ENCODE assay signal across 8 cellular contexts in the genomic region with DNA sequence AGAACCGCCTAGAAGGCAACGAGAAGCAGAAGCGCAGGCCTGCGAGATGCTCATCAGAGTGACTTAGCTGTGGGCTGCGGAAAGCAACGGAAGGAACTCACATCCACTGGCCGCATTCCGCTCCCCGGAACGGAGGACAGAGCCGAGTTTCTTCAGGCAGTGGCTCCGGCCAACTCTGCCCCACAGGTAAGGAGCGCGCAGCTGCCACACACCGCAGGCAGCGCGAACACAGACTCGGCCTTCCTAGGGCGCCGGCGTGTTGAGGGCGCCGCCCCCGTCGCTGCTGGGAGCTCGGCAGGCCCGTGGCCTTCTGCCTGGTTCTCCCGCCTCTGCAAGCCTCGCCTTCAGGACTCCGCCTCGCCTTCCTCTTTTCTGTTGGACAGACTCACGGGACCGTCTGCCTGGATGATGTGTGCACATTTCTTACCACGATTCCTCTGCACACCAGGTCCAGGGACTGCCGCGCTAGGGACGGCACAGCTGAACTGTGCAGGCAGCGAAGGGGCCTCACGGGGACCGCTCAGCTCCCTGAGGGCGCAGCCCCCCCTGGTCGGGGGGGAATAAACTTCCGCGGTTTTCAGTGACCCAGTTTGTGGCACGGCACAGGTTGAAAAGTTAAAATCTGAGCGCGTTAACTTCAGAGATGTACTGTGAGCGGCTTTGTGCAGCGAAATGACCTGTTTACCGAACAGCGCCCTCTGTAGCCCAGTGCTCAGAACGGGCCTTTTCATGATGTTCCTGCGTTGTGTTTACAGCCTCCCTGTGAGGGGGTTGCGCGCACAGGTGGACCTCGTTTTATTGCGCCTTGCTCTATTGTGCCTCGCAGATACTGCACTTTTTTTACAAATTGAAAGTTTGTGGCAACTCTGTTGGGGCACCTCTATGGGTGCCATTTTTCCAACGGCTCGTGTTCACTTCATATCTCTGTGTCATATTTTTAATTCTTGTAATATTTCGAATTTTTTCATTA. TPM values are rescaled to one million over a fixed set of nuclear protein-coding genes. Genes with fewer than 3 reads are reported as not detected.
DNase-seq lines count a peak whose midpoint lies in the region; ATAC-seq and TF ChIP-seq lines count a peak whose summit lies in the region.

No MANE protein-coding gene starts in this region.

- RAD21 ChIA-PET in HCT116 (lab: Charles Lee; ENCODE audit: low non-redundant PET in 1 of 2, low total read pairs in 2 of 2, uncharacterized antibody in 2 of 2, unreplicated experiment in 2 of 2) = interaction anchor here in 1 of 2 experiments (0.8 kb wide), 1 partner anchor 166 kb away, joined by 4 read pairs; no protein-coding TSS in a partner anchor

- peak; percentile 90 for ATAC-seq in HCT116
- ATAC-seq in activated naive CD4-positive, alpha-beta T cell treated with anti-CD3 and anti-CD28 coated beads, Interleukin-2, amount 50 U/mL, for 72 hours = peak; percentile 94 to 96
- ATAC-seq in omental fat pad (ENCODE audit: low FRiP score) = peak; percentile 96

- H3K36me3 ChIP-seq in HCT116 (ENCODE audit: control insufficient read depth in 1 of 2, insufficient read depth in 2 of 2, low read length in 2 of 2) (no peaks in the 10 kb centered on the region), SK-N-SH (replicated peaks in 1 of 2; ENCODE audit: control insufficient read depth in 1 of 2, insufficient read depth in 2 of 2, low read length in 1 of 2) (peaks cover 0 to 13% of the 10 kb centered on the region in 2 experiments), suprapubic skin (no peaks in the 10 kb centered on the region)

- H3K27ac Mint-ChIP-seq in activated naive CD4-positive, alpha-beta T cell treated with anti-CD3 and anti-CD28 coated beads, Interleukin-2, amount 50 U/mL, for 72 hours = peak overlapping the region; percentile 41 to 70

- peak; percentile 67 to 85 (median 85) for TF ChIP-seq CTCF in HCT116 (IDR thresholded peaks at IDR 0.05 in 2 of 3, conservative IDR thresholded peaks at IDR 0.05 in 1 of 3; ENCODE audit: borderline replicate concordance in 1 of 3, insufficient read depth in 1 of 3, low read depth in 2 of 3, low read length in 2 of 3)
- TF ChIP-seq CTCF in SK-N-SH (IDR thresholded peaks at IDR 0.05) = peak; percentile 88
- TF ChIP-seq CTCF in omental fat pad (IDR thresholded peaks at IDR 0.05) = peak in 1 of 3 donors; percentile 27
- TF ChIP-seq CTCF in suprapubic skin (IDR thresholded peaks at IDR 0.05) = peak; percentile 66 to 72

- CTCF ChIA-PET in HCT116 (lab: Charles Lee) = interaction anchor here (0.8 to 1.6 kb wide), 14 partner anchors 8 to 1019 kb away, joined by 3 to 11 read pairs (median 4); a partner anchor contains a TSS
- CTCF ChIA-PET in SK-N-SH (lab: Yijun Ruan, JAX) = interaction anchor here (0.7 to 5.0 kb wide), 44 partner anchors 9 to 261 kb away, joined by 3 to 67 read pairs (median 4); a partner anchor contains a TSS

- H3K27me3 ChIP-seq in HCT116 (ENCODE audit: insufficient read depth, low read length) (no peaks in the 10 kb centered on the region), SK-N-SH (ENCODE audit: insufficient read depth) (no peaks in the 10 kb centered on the region), suprapubic skin (peaks cover 2% of the 10 kb centered on the region)

- POLR2A ChIA-PET in HCT116 (lab: Charles Lee) = interaction anchor here (0.9 to 1.0 kb wide), 2 partner anchors 18 to 175 kb away, joined by 3 read pairs; no protein-coding TSS in a partner anchor
- POLR2A ChIA-PET in SK-N-SH (lab: Yijun Ruan, JAX) = no interaction called here

- BruUV-seq in HCT116 (replicated peaks; lab: Mats Ljungman, UMichigan) = no TSS peak

- H3K9me2 ChIP-seq in HCT116 (ENCODE audit: insufficient read depth) (no peaks in the 10 kb centered on the region), SK-N-SH (no peaks in the 10 kb centered on the region)

- intact Hi-C loops in HCT116 (cut with micrococcal nuclease) = no loop called here
- intact Hi-C loops in head of caudate nucleus (cut with DNase I) = no loop called here

- H3F3A ChIP-seq in SK-N-SH (replicated peaks; ENCODE audit: insufficient read depth) = peaks cover 9% of the 10 kb centered on the region

- peak overlapping the region; percentile 68 for H3K9ac ChIP-seq in HCT116 (ENCODE audit: low read length)
- H3K9ac ChIP-seq in SK-N-SH = peak overlapping the region; percentile 74

- 14% methylated on average over 32 of the region's 61 CpGs for WGBS in SK-N-SH (ENCODE audit: low lambda C conversion rate)
- 5% methylated on average over 45 of the region's 61 CpGs for WGBS in suprapubic skin

- DNase-seq in ELR (ENCODE audit: low read depth) = peak; percentile 84
- DNase-seq in HCT116 (ENCODE audit: low read depth, low spot score) = peak; percentile 62
- DNase-seq in MV-4-11 (lab: John Stamatoyannopoulos, UW) = peak; percentile 63
- peak; percentile 86 for DNase-seq in SK-N-SH
- DNase-seq in activated naive CD4-positive, alpha-beta T cell treated with anti-CD3 and anti-CD28 coated beads, Interleukin-2, amount 50 U/mL, for 72 hours (ENCODE audit: low spot score in 2 of 2) = peak; percentile 77 to 81
- peak; percentile 20 to 89 (median 70) for DNase-seq in head of caudate nucleus
- DNase-seq in omental fat pad (ENCODE audit: low spot score) = peak; percentile 52
- peak; percentile 84 to 90 for DNase-seq in suprapubic skin (ENCODE audit: low spot score in 2 of 2)

- TF ChIP-seq EP300 in SK-N-SH (IDR thresholded peaks at IDR 0.05; ENCODE audit: borderline replicate concordance in 1 of 2, low read depth in 1 of 2, low read length in 1 of 2) = no peak; a peak in 1 of 4 replicates
- no peak for TF ChIP-seq EP300 in suprapubic skin (IDR thresholded peaks at IDR 0.05)

- H4K20me1 ChIP-seq in HCT116 (ENCODE audit: insufficient read depth) (no peaks in the 10 kb centered on the region), SK-N-SH (ENCODE audit: insufficient read depth) (no peaks in the 10 kb centered on the region)

- peak; percentile 46 for TF ChIP-seq POLR2A in HCT116 (IDR thresholded peaks at IDR 0.05; ENCODE audit: borderline replicate concordance, extremely low read depth, insufficient read depth, insufficient read length)
- TF ChIP-seq POLR2A in suprapubic skin (IDR thresholded peaks at IDR 0.05) = peak in 1 of 2 donors; percentile 4

- H3K27ac ChIP-seq in HCT116 (ENCODE audit: low read depth, low read length) (peak overlapping the region; percentile 83), SK-N-SH (ENCODE audit: low read depth in 2 of 2, low read length in 1 of 2) (peak overlapping the region; percentile 77 to 91), suprapubic skin (peak overlapping the region; percentile 83)

- H2AFZ ChIP-seq in HCT116 (ENCODE audit: low read depth, low read length, poor library complexity, severe bottlenecking) (peak overlapping the region; percentile 99), SK-N-SH (ENCODE audit: low read depth) (peak overlapping the region; percentile 95)

- H3K79me2 ChIP-seq in HCT116 (ENCODE audit: insufficient read depth, low read length) (no peaks in the 10 kb centered on the region), SK-N-SH (ENCODE audit: insufficient read depth) (no peaks in the 10 kb centered on the region)

- H3K9me3 ChIP-seq in HCT116 (ENCODE audit: control insufficient read depth in 1 of 2, insufficient read depth in 1 of 2, low read depth in 1 of 2, low read length in 2 of 2) (no peaks in the 10 kb centered on the region; a peak in 1 of 4 replicates), SK-N-SH (peaks cover 15% of the 10 kb centered on the region), suprapubic skin (no peaks in the 10 kb centered on the region)

- peak; percentile 70 for TF ChIP-seq RAD21 in HCT116 (IDR thresholded peaks at IDR 0.05; ENCODE audit: low read depth)
- TF ChIP-seq RAD21 in SK-N-SH (IDR thresholded peaks at IDR 0.05; ENCODE audit: low read length) = peak; percentile 67

- peak overlapping the region; percentile 99 for H3K4me2 ChIP-seq in HCT116 (ENCODE audit: low read length)
- H3K4me2 ChIP-seq in SK-N-SH = peak overlapping the region; percentile 90

- peaks cover 0 to 10% of the 10 kb centered on the region in 2 donors for H3K9me3 Mint-ChIP-seq in activated naive CD4-positive, alpha-beta T cell treated with anti-CD3 and anti-CD28 coated beads, Interleukin-2, amount 50 U/mL, for 72 hours

- peaks cover 10 to 18% of the 10 kb centered on the region in 2 experiments; a peak in 3 of 4 replicates for H3K4me1 ChIP-seq in HCT116 (ENCODE audit: control insufficient read depth in 1 of 2, insufficient read depth in 2 of 2, low read length in 2 of 2)
- peaks cover 0 to 6% of the 10 kb centered on the region in 2 experiments; a peak in 3 of 4 replicates for H3K4me1 ChIP-seq in SK-N-SH (ENCODE audit: control insufficient read depth in 1 of 2, insufficient read depth in 2 of 2, low read depth in 1 of 2, low read length in 1 of 2)
- H3K4me1 ChIP-seq in suprapubic skin = peaks cover 23% of the 10 kb centered on the region

- peaks cover 0 to 11% of the 10 kb centered on the region in 2 donors for H3K36me3 Mint-ChIP-seq in activated naive CD4-positive, alpha-beta T cell treated with anti-CD3 and anti-CD28 coated beads, Interleukin-2, amount 50 U/mL, for 72 hours

- H3K4me3 ChIP-seq in HCT116 (replicated peaks in 1 of 2; ENCODE audit: low read depth in 1 of 2, low read length in 2 of 2) (peak overlapping the region; percentile 64 to 80), SK-N-SH (ENCODE audit: low read depth in 2 of 2, low read length in 1 of 2) (peak overlapping the region; percentile 66 to 73), suprapubic skin (peak overlapping the region; percentile 55)

TF ChIP-seq in SK-N-SH, 30 proteins besides CTCF, POLR2A, EP300 and RAD21 (continues in another document):
- TF ChIP-seq RCOR1 (IDR thresholded peaks at IDR 0.05; ENCODE audit: low read length) (no peak; the same call in 1 of the 2 replicates), FOXM1 (IDR thresholded peaks at IDR 0.05; ENCODE audit: low read depth) (no peak)

RNA-seq across cellular contexts. Expression of a gene that starts 15.8 kb away (rescaled TPM):
- total RNA-seq in HCT116 (2021; ENCODE audit: unreplicated experiment) = 0.07 TPM
- 0.22 TPM in 1 of 2 replicates, not detected in the other for polyA plus RNA-seq in HCT116 (2012)
- 0.08 and 0.33 TPM in 2 replicates for polyA plus RNA-seq in SK-N-SH (2012; rRNA removed)
- polyA plus RNA-seq in SK-N-SH (2012; cell fraction: cytosol; rRNA removed) = 0.08 and 0.18 TPM in 2 replicates
- 0.23 and 0.46 TPM in 2 replicates for polyA plus RNA-seq in SK-N-SH (2012; cell fraction: nucleus; rRNA removed)
- 1 to 10 TPM in 1 of 2 donors, under 1 TPM in 1; 0.91 to 1.5 TPM for total RNA-seq in activated naive CD4-positive, alpha-beta T cell treated with anti-CD3 and anti-CD28 coated beads, Interleukin-2, amount 50 U/mL, for 72 hours
- total RNA-seq in omental fat pad = under 1 TPM in 3 of 4 donors, not detected in 1; 0.37 to 0.47 (median 0.38) TPM
- 1 to 10 TPM in 1 of 4 donors, not detected in 3; 2.2 TPM for total RNA-seq in suprapubic skin

RNA-seq across cellular contexts. Expression of a gene that starts 42.6 kb away (rescaled TPM):
- total RNA-seq in HCT116 (2021; ENCODE audit: unreplicated experiment) (58.2 TPM), omental fat pad (10 to 100 TPM; 18.5 to 25.1 (median 22.1) TPM), suprapubic skin (10 to 100 TPM; 26.0 to 37.1 (median 31.5) TPM)
- polyA plus RNA-seq in HCT116 (2012) = 38.9 and 41.3 TPM in 2 replicates
- polyA plus RNA-seq in SK-N-SH (2012; rRNA removed) = 57.8 and 59.1 TPM in 2 replicates
- polyA plus RNA-seq in SK-N-SH (2012; cell fraction: cytosol; rRNA removed) = 55.8 and 67.5 TPM in 2 replicates
- 60.0 and 73.2 TPM in 2 replicates for polyA plus RNA-seq in SK-N-SH (2012; cell fraction: nucleus; rRNA removed)
- 10 to 100 TPM; 29.8 to 38.1 TPM for total RNA-seq in activated naive CD4-positive, alpha-beta T cell treated with anti-CD3 and anti-CD28 coated beads, Interleukin-2, amount 50 U/mL, for 72 hours

Comparison
In these comparisons a context has a peak if more than half of its experiments do, and no peak if none do; other contexts are left out.
1. Peak in every context shown above with its lines: DNase-seq, ATAC-seq, H3K4me3 ChIP-seq and H3K27ac ChIP-seq.